In genomic region chr6:79699606-79700005, GRCh38 we compare ENCODE assay signal across 20 cellular contexts.
DNase-seq lines count a peak whose midpoint lies in the region; ATAC-seq, FAIRE-seq and TF ChIP-seq lines count a peak whose summit lies in the region.
"Had no signal": no experiment of that assay in that cellular context is flagged by ENCODE, and none has a peak within 500 bp of the region (broad histone marks: within the 10 kb centered on the region; RNA-seq: fewer than 3 reads in every experiment).

No MANE protein-coding gene starts in this region.

- peaks cover 0 to 7% (median 0%) of the 10 kb centered on the region in 4 donors for H3K36me3 ChIP-seq in upper lobe of left lung
- H3K36me3 ChIP-seq: BLaER1 had no signal

- no peaks in the 10 kb centered on the region for H3K9me3 ChIP-seq in upper lobe of left lung
- H3K9me3 ChIP-seq: BLaER1 had no signal

- H3K27me3 Mint-ChIP-seq in WTC11 (ENCODE audit: low read depth) = no peaks in the 10 kb centered on the region

- no peaks in the 10 kb centered on the region for H3K4me1 ChIP-seq in upper lobe of left lung
- H3K4me1 ChIP-seq: BLaER1 had no signal

- in situ Hi-C loops in KBM-7 (cut with MboI; ENCODE audit: low pct_unique_long_range_greater_than_20kb, low sequenced_read_pairs) = no loop called here

- peak overlapping the region; percentile 23; the same call in 1 of the 2 replicates for H3K27ac Mint-ChIP-seq in WTC11
- H3K27ac Mint-ChIP-seq: CD14-positive monocyte; CD4-positive, alpha-beta memory T cell had no signal

- no peak overlapping the region for H3K4me3 Mint-ChIP-seq in WTC11
- H3K4me3 Mint-ChIP-seq: CD14-positive monocyte; CD4-positive, alpha-beta memory T cell had no signal

- H3K4me3 ChIP-seq in upper lobe of left lung = no peak overlapping the region
- H3K4me3 ChIP-seq: BLaER1 had no signal

- CTCF ChIA-PET in WTC11 (lab: Charles Lee) = no interaction called here

- DNase-seq in GM12892 (ENCODE audit: insufficient read length) = no peak
- no peak for DNase-seq in WTC11 (ENCODE audit: low spot score)
- DNase-seq in caudate nucleus (lab: John Stamatoyannopoulos, UW) = peak in 2 of 61 donors; percentile 25 to 47
- peak in 1 of 2 donors; percentile 29 for DNase-seq in upper lobe of left lung
- no peak for DNase-seq in KBM-7
- no peak for DNase-seq in DMS153 (lab: John Stamatoyannopoulos, UW)
- DNase-seq: AML-193; CD4-positive, alpha-beta memory T cell; GOT3; H7; IMR-90; KG1 had no signal

- POLR2A ChIA-PET in WTC11 (lab: Charles Lee) = interaction anchor here (0.6 kb wide), 1 partner anchor 821 kb away, joined by 3 read pairs; no protein-coding TSS in a partner anchor

- WGBS in upper lobe of left lung, 2 donors = 71 to 84% methylated on average over 7 of the region's 7 CpGs

- TF ChIP-seq POLR2A in GM12892 (IDR thresholded peaks at IDR 0.05; ENCODE audit: low read depth, low read length) (no peak), upper lobe of left lung (IDR thresholded peaks at IDR 0.05) (no peak)

- no peaks in the 10 kb centered on the region for H3K9me3 Mint-ChIP-seq in WTC11
- H3K9me3 Mint-ChIP-seq: CD14-positive monocyte had no signal

- no peaks in the 10 kb centered on the region for H3K27me3 ChIP-seq in upper lobe of left lung
- H3K27me3 ChIP-seq: BLaER1 had no signal

- H3K36me3 Mint-ChIP-seq in WTC11 = no peaks in the 10 kb centered on the region
- H3K36me3 Mint-ChIP-seq: CD14-positive monocyte; CD4-positive, alpha-beta memory T cell had no signal

- peak in 1 of 4 donors; percentile 26 for TF ChIP-seq EP300 in upper lobe of left lung (IDR thresholded peaks at IDR 0.05)

- peaks cover 21% of the 10 kb centered on the region for H3K4me1 Mint-ChIP-seq in WTC11
- H3K4me1 Mint-ChIP-seq: CD14-positive monocyte had no signal

- ATAC-seq in WTC11 (no peak), upper lobe of left lung (ENCODE audit: low FRiP score in 2 of 2) (peak; percentile 56 to 68), GM21390 (IDR thresholded peaks at IDR 0.05; ENCODE audit: unreplicated experiment) (no peak)

- H3K27ac ChIP-seq in caudate nucleus (ENCODE audit: low read depth, low read length) (peak overlapping the region; percentile 69), upper lobe of left lung (no peak overlapping the region)
- H3K27ac ChIP-seq: BLaER1 had no signal

- FAIRE-seq in GM12892 (lab: Jason Lieb, UNC) = peak; percentile 21
- FAIRE-seq: A204.1, G401.6, GM12891, GM18507, HTR-8/SVneo had no signal

- TF ChIP-seq CTCF in WTC11 (IDR thresholded peaks at IDR 0.05) = no peak
- TF ChIP-seq CTCF in upper lobe of left lung (IDR thresholded peaks at IDR 0.05) = no peak

TF ChIP-seq in WTC11, 78 proteins besides CTCF, POLR2A, EP300 and RAD21:
- TF ChIP-seq GTF2I (CRISPR knock-in tag; conservative IDR thresholded peaks at IDR 0.05) (no peak), ZNF281 (CRISPR knock-in tag; IDR thresholded peaks at IDR 0.05) (no peak), ZNF671 (CRISPR knock-in tag; IDR thresholded peaks at IDR 0.05) (no peak), HMGA2 (CRISPR knock-in tag; IDR thresholded peaks at IDR 0.05) (no peak), OVOL2 (CRISPR knock-in tag; IDR thresholded peaks at IDR 0.05; ENCODE audit: borderline replicate concordance) (no peak), FOXP1 (CRISPR knock-in tag; IDR thresholded peaks at IDR 0.05; ENCODE audit: borderline replicate concordance) (no peak), TEAD1 (CRISPR knock-in tag; IDR thresholded peaks at IDR 0.05) (no peak), ESRRA (CRISPR knock-in tag; IDR thresholded peaks at IDR 0.05; ENCODE audit: borderline replicate concordance) (no peak), EMX1 (CRISPR knock-in tag; IDR thresholded peaks at IDR 0.05) (no peak), ZNF263 (CRISPR knock-in tag; IDR thresholded peaks at IDR 0.05; ENCODE audit: low read depth) (no peak), AR (CRISPR knock-in tag; IDR thresholded peaks at IDR 0.05) (no peak), SMAD3 (CRISPR knock-in tag; IDR thresholded peaks at IDR 0.05; ENCODE audit: borderline replicate concordance) (no peak), ZNF423 (CRISPR knock-in tag; IDR thresholded peaks at IDR 0.05) (no peak), ZNF121 (CRISPR knock-in tag; IDR thresholded peaks at IDR 0.05) (no peak), ARID4B (CRISPR knock-in tag; IDR thresholded peaks at IDR 0.05; ENCODE audit: borderline replicate concordance) (no peak)

Comparison
In these comparisons a context has a peak if more than half of its experiments do, and no peak if none do; other contexts are left out.
1. ATAC-seq: peak in upper lobe of left lung (2 of 2); none in WTC11 (single experiment) and GM21390 (single experiment).